In genomic region chr10:43322769-43323168, GRCh38 we compare ENCODE assay signal across 8 cellular contexts. TPM values are rescaled to one million over a fixed set of nuclear protein-coding genes. Genes with fewer than 3 reads are reported as not detected.
DNase-seq lines count a peak whose midpoint lies in the region; ATAC-seq, FAIRE-seq and TF ChIP-seq lines count a peak whose summit lies in the region.

No MANE protein-coding gene starts in this region.

- no peak for FAIRE-seq in kidney (lab: Jason Lieb, UNC)

- no peak for TF ChIP-seq CTCF in activated CD8-positive, alpha-beta T cell treated with anti-CD3 and anti-CD28 coated beads for 36 hours (IDR thresholded peaks at IDR 0.05)
- TF ChIP-seq CTCF in kidney (IDR thresholded peaks at IDR 0.05; ENCODE audit: borderline replicate concordance, extremely low read depth, insufficient read depth): no peak

- peaks cover 10% of the 10 kb centered on the region for H3K4me1 Mint-ChIP-seq in activated CD8-positive, alpha-beta T cell treated with anti-CD3 and anti-CD28 coated beads for 36 hours (ENCODE audit: low read depth)
- H3K4me1 Mint-ChIP-seq in dendritic cell treated with granulocyte-macrophage colony-stimulating factor and Interleukin-4, amounts not matched to agents 40 ng/mL and 50 ng/mL, for 4 days (ENCODE audit: low read depth): peaks cover 20% of the 10 kb centered on the region

- peaks cover 14% of the 10 kb centered on the region for H3K27me3 Mint-ChIP-seq in activated CD8-positive, alpha-beta T cell treated with anti-CD3 and anti-CD28 coated beads for 36 hours
- H3K27me3 Mint-ChIP-seq in dendritic cell treated with granulocyte-macrophage colony-stimulating factor and Interleukin-4, amounts not matched to agents 40 ng/mL and 50 ng/mL, for 4 days: peaks cover 18% of the 10 kb centered on the region

- H3K36me3 ChIP-seq in HUES48 (ENCODE audit: control insufficient read depth, insufficient read depth, low read length) (no peaks in the 10 kb centered on the region), kidney (ENCODE audit: control insufficient read depth in 1 of 2, insufficient read depth in 2 of 2, low read length in 2 of 2) (no peaks in the 10 kb centered on the region)

- POLR2A ChIA-PET in activated CD8-positive, alpha-beta T cell treated with anti-CD3 and anti-CD28 coated beads for 36 hours (lab: Charles Lee): interaction anchor here (0.7 kb wide), 1 partner anchor 53 kb away, joined by 4 read pairs; no protein-coding TSS in a partner anchor

- H3K4me3 ChIP-seq in HUES48 (ENCODE audit: low read depth, low read length): peak overlapping the region; percentile 65
- H3K4me3 ChIP-seq in kidney (ENCODE audit: low read length in 2 of 2): peak overlapping the region; percentile 60 to 61

- DNase-seq in activated CD8-positive, alpha-beta T cell treated with anti-CD3 and anti-CD28 coated beads for 36 hours: peak; percentile 93
- DNase-seq in kidney (peak; percentile 97), cortex of kidney (lab: John Stamatoyannopoulos, UW) (no peak)
- peak; percentile 69 to 83 for DNase-seq in stimulated activated CD4-positive, alpha-beta T cell treated with anti-CD3 and anti-CD28 coated beads, Interleukin-12 subunit alpha, Interleukin-12 subunit beta, amount 100 ng/mL, for 24 hours (ENCODE audit: low read depth in 2 of 2)

- no peak for TF ChIP-seq POLR2A in GM18505 (IDR thresholded peaks at IDR 0.05; ENCODE audit: borderline replicate concordance, extremely low read depth, insufficient read depth, insufficient read length)

- intact Hi-C loops in activated CD8-positive, alpha-beta T cell treated with anti-CD3 and anti-CD28 coated beads for 36 hours (cut with micrococcal nuclease): no loop called here
- intact Hi-C loops in dendritic cell treated with granulocyte-macrophage colony-stimulating factor and Interleukin-4, amounts not matched to agents 40 ng/mL and 50 ng/mL, for 4 days (cut with micrococcal nuclease): no loop called here
- intact Hi-C loops in kidney (cut with DNase I): no loop called here

- H3K9me3 Mint-ChIP-seq in activated CD8-positive, alpha-beta T cell treated with anti-CD3 and anti-CD28 coated beads for 36 hours: no peaks in the 10 kb centered on the region
- no peaks in the 10 kb centered on the region for H3K9me3 Mint-ChIP-seq in dendritic cell treated with granulocyte-macrophage colony-stimulating factor and Interleukin-4, amounts not matched to agents 40 ng/mL and 50 ng/mL, for 4 days

- no peaks in the 10 kb centered on the region for H3K36me3 Mint-ChIP-seq in activated CD8-positive, alpha-beta T cell treated with anti-CD3 and anti-CD28 coated beads for 36 hours (ENCODE audit: low read depth)
- no peaks in the 10 kb centered on the region for H3K36me3 Mint-ChIP-seq in dendritic cell treated with granulocyte-macrophage colony-stimulating factor and Interleukin-4, amounts not matched to agents 40 ng/mL and 50 ng/mL, for 4 days (ENCODE audit: low read depth)

- H3K9me3 ChIP-seq in HUES48 (ENCODE audit: control insufficient read depth, insufficient read depth, low read length): no peaks in the 10 kb centered on the region
- no peaks in the 10 kb centered on the region for H3K9me3 ChIP-seq in kidney (ENCODE audit: control insufficient read depth in 1 of 2, low read length in 2 of 2)

- H3K9ac ChIP-seq in HUES48 (ENCODE audit: low read depth, low read length): peak overlapping the region; percentile 23; the same call in 1 of the 2 replicates
- H3K9ac ChIP-seq in kidney (ENCODE audit: low read length in 2 of 2): peak overlapping the region; percentile 24 to 29

- H3K4me1 ChIP-seq in HUES48 (ENCODE audit: control insufficient read depth, insufficient read depth, low read length) (peaks cover 4% of the 10 kb centered on the region; the same call in 1 of the 2 replicates), kidney (ENCODE audit: control insufficient read depth in 1 of 2, insufficient read depth in 1 of 2, low read depth in 1 of 2, low read length in 2 of 2) (peaks cover 0 to 6% of the 10 kb centered on the region in 2 donors)

- H3K27me3 ChIP-seq in HUES48 (ENCODE audit: control insufficient read depth, insufficient read depth, low read length): no peaks in the 10 kb centered on the region

- ATAC-seq in GM18505 (IDR thresholded peaks at IDR 0.05; ENCODE audit: unreplicated experiment): peak; percentile 59
- peak; percentile 100 for ATAC-seq in activated CD8-positive, alpha-beta T cell treated with anti-CD3 and anti-CD28 coated beads for 36 hours
- no peak for ATAC-seq in HG03039 (IDR thresholded peaks at IDR 0.05; ENCODE audit: unreplicated experiment)

- H3K27ac ChIP-seq in HUES48 (ENCODE audit: low read depth, low read length) (peak overlapping the region; percentile 55), kidney (ENCODE audit: low read depth in 2 of 2, low read length in 2 of 2) (no peak overlapping the region)

- H3K4me3 Mint-ChIP-seq in activated CD8-positive, alpha-beta T cell treated with anti-CD3 and anti-CD28 coated beads for 36 hours: no peak overlapping the region
- H3K4me3 Mint-ChIP-seq in dendritic cell treated with granulocyte-macrophage colony-stimulating factor and Interleukin-4, amounts not matched to agents 40 ng/mL and 50 ng/mL, for 4 days: peak overlapping the region; percentile 59

- no peak overlapping the region for H3K27ac Mint-ChIP-seq in activated CD8-positive, alpha-beta T cell treated with anti-CD3 and anti-CD28 coated beads for 36 hours
- no peak overlapping the region for H3K27ac Mint-ChIP-seq in dendritic cell treated with granulocyte-macrophage colony-stimulating factor and Interleukin-4, amounts not matched to agents 40 ng/mL and 50 ng/mL, for 4 days

- CTCF ChIA-PET in activated CD8-positive, alpha-beta T cell treated with anti-CD3 and anti-CD28 coated beads for 36 hours (lab: Charles Lee): interaction anchor here (2.2 kb wide), 1 partner anchor 29 kb away, joined by 5 read pairs; no protein-coding TSS in a partner anchor

RNA-seq across cellular contexts. Expression of gene FXYD4, which starts 48.7 kb away (rescaled TPM):
- total RNA-seq in activated CD8-positive, alpha-beta T cell treated with anti-CD3 and anti-CD28 coated beads for 36 hours: not detected
- 109 TPM for total RNA-seq in kidney
- polyA plus RNA-seq in kidney (ENCODE audit: insufficient read depth, low read depth, low replicate concordance): 392 TPM

RNA-seq across cellular contexts. Expression of gene RASGEF1A, which starts 55.9 kb away (rescaled TPM):
- 1 to 10 TPM; 1.2 to 1.5 TPM for total RNA-seq in activated CD8-positive, alpha-beta T cell treated with anti-CD3 and anti-CD28 coated beads for 36 hours
- total RNA-seq in kidney: 3.6 TPM
- polyA plus RNA-seq in kidney (ENCODE audit: insufficient read depth, low read depth, low replicate concordance): 2.8 TPM

Comparison
In these comparisons a context has a peak if more than half of its experiments do, and no peak if none do; other contexts are left out.
1. RNA of gene FXYD4, which starts 48.7 kb away (total RNA-seq): 109 TPM in kidney (single experiment); not detected in activated CD8-positive, alpha-beta T cell treated with anti-CD3 and anti-CD28 coated beads for 36 hours; every median in the first group is over 100 times any median in the second.